11 cellular contexts compared by ENCODE assay signal in the genomic region with DNA sequence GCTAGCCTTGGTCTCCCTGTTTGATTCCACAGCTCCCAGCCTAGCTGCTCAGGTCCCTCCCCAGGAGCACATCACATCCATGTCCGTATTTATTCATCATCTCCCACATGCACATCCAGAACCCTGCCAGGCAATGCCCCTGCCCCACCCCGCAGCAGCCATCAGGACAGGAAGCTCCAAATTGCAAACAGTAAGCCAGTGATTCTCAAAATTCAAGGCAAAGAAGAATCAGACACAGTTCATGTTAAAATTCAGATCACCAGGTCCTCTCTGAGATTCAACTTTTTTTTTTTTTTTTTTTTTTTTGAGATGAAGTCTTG. TPM values are rescaled to one million over a fixed set of nuclear protein-coding genes. Genes with fewer than 3 reads are reported as not detected.
DNase-seq lines count a peak whose midpoint lies in the region; ATAC-seq, FAIRE-seq and TF ChIP-seq lines count a peak whose summit lies in the region.
"Had no signal": no experiment of that assay in that cellular context is flagged by ENCODE, and none has a peak within 500 bp of the region (broad histone marks: within the 10 kb centered on the region; RNA-seq: fewer than 3 reads in every experiment).

No MANE protein-coding gene starts in this region.

- H3K36me3 ChIP-seq in Loucy (ENCODE audit: insufficient read depth, low read length) (no peaks in the 10 kb centered on the region), H1 (ENCODE audit: control insufficient read depth in 2 of 4, insufficient read depth in 4 of 4, low read length in 3 of 4) (no peaks in the 10 kb centered on the region), gastrocnemius medialis (no peaks in the 10 kb centered on the region), left lung (no peaks in the 10 kb centered on the region), brain microvascular endothelial cell (replicated peaks) (no peaks in the 10 kb centered on the region)
- H3K36me3 ChIP-seq: cardiac muscle cell had no signal

- no peaks in the 10 kb centered on the region for H3K36me3 Mint-ChIP-seq in Calu3 (ENCODE audit: insufficient read depth, unreplicated experiment)

- WGBS in H1 (ENCODE audit: extremely low coverage in 1 of 2, insufficient coverage in 1 of 2, insufficient read length in 1 of 2, insufficient replicate concordance in 2 of 2, low coverage in 1 of 2, low lambda C conversion rate in 2 of 2, missing lambda C conversion rate in 1 of 2), 2 experiments, result 43% methylated on average over 2 of the region's 2 CpGs; no CpG with 5 or more reads in 1 of the 2 experiments

- H2BK120ac ChIP-seq in H1 (replicated peaks; ENCODE audit: low read depth, low read length), result no peak overlapping the region

- no peak overlapping the region for H3K4ac ChIP-seq in H1 (replicated peaks; ENCODE audit: insufficient read length, low read depth, low read length)

- no peaks in the 10 kb centered on the region for H3K9me2 ChIP-seq in Loucy (replicated peaks; ENCODE audit: low read depth, low read length)

- no TSS peak for BruUV-seq in Calu3 (replicated peaks; lab: Mats Ljungman, UMichigan)

- no peak overlapping the region for H2BK20ac ChIP-seq in H1 (ENCODE audit: low read length)

- TF ChIP-seq POLR2A in H1 (IDR thresholded peaks at IDR 0.05; ENCODE audit: control extremely low read depth in 1 of 2, low read depth in 2 of 2, low read length in 2 of 2), result no peak
- no peak for TF ChIP-seq POLR2A in gastrocnemius medialis (IDR thresholded peaks at IDR 0.05)

- no peaks in the 10 kb centered on the region for H3K23me2 ChIP-seq in H1 (ENCODE audit: low read depth, low read length)

- H3K9me3 ChIP-seq in Loucy (ENCODE audit: insufficient read depth, low read depth, low read length), result no peaks in the 10 kb centered on the region
- no peaks in the 10 kb centered on the region for H3K9me3 ChIP-seq in H1 (ENCODE audit: insufficient read depth in 2 of 2, low read depth in 1 of 2, low read length in 1 of 2)
- H3K9me3 ChIP-seq in gastrocnemius medialis, result no peaks in the 10 kb centered on the region
- H3K9me3 ChIP-seq in left lung, result no peaks in the 10 kb centered on the region

- H3K18ac ChIP-seq in H1 (ENCODE audit: extremely low read depth, low read length), result 0 out of 2 replicates have a peak overlapping the region, but pooled peaks have one; percentile 38

- no peak for TF ChIP-seq RAD21 in H1 (IDR thresholded peaks at IDR 0.05 in 1 of 2, conservative IDR thresholded peaks at IDR 0.05 in 1 of 2; ENCODE audit: low read depth in 2 of 2, low read length in 2 of 2)

- H3K79me2 ChIP-seq in Loucy (ENCODE audit: insufficient read depth, low read length) (no peaks in the 10 kb centered on the region), H1 (ENCODE audit: control insufficient read depth in 1 of 2, insufficient read depth in 2 of 2, low read length in 2 of 2) (peaks cover 0 to 4% of the 10 kb centered on the region in 2 experiments; a peak in 1 of 4 replicates)

- H3K4me1 ChIP-seq in Loucy (ENCODE audit: insufficient read depth, low read length, poor library complexity, severe bottlenecking) (peaks cover 8% of the 10 kb centered on the region), H1 (replicated peaks in 1 of 4; ENCODE audit: control insufficient read depth in 3 of 4, insufficient read depth in 4 of 4, low read length in 3 of 4) (peaks cover 3 to 16% (median 4%) of the 10 kb centered on the region in 4 experiments; a peak in 5 of 7 replicates), gastrocnemius medialis (peaks cover 12 to 18% of the 10 kb centered on the region in 2 donors), left lung (peaks cover 14 to 25% of the 10 kb centered on the region in 2 donors)

- no peak overlapping the region for H4K8ac ChIP-seq in H1 (ENCODE audit: extremely low read depth, insufficient read depth, low read length)

- no peak for FAIRE-seq in H1 (lab: Jason Lieb, UNC)

- no peak for TF ChIP-seq EP300 in H1 (IDR thresholded peaks at IDR 0.05; ENCODE audit: borderline replicate concordance in 1 of 2, low read depth in 2 of 2, low read length in 2 of 2)

- CTCF ChIA-PET in Calu3 (lab: Charles Lee) (interaction anchor here (0.7 to 2.4 kb wide), 22 partner anchors 11 to 249 kb away, joined by 3 to 145 read pairs (median 6); partner anchors contain the start of genes EIF4EBP2, PPA1 and TYSND1), H1 (lab: Charles Lee; ENCODE audit: partially characterized antibody) (interaction anchor here (0.7 to 18.1 kb wide), 52 partner anchors 9 to 1899 kb away, joined by 3 to 329 read pairs (median 4); partner anchors contain the start of genes LRRC20, NODAL, NPFFR1 and PPA1)

- H4K20me1 ChIP-seq in Loucy (ENCODE audit: insufficient read depth, low read length, poor library complexity, severe bottlenecking), result no peaks in the 10 kb centered on the region
- H4K20me1 ChIP-seq in H1 (replicated peaks in 1 of 2; ENCODE audit: control insufficient read depth in 1 of 2, insufficient read depth in 2 of 2, low read length in 2 of 2), result peaks cover 0 to 4% of the 10 kb centered on the region in 2 experiments

- no peak overlapping the region for H3K14ac ChIP-seq in H1 (ENCODE audit: insufficient read length)

- ATAC-seq in gastrocnemius medialis, result peak; percentile 7 to 10
- no peak for ATAC-seq in left lung

- H2BK12ac ChIP-seq in H1 (ENCODE audit: low read depth, low read length), result no peak overlapping the region

- H3K4me3 ChIP-seq in Loucy (ENCODE audit: low read length, poor library complexity, severe bottlenecking) (no peak overlapping the region), H1 (ENCODE audit: extremely low read depth in 1 of 4, insufficient read depth in 2 of 4, low read depth in 3 of 4, low read length in 4 of 4) (no peak overlapping the region), gastrocnemius medialis (peak overlapping the region in 1 of 4 donors; percentile 38), left lung (no peak overlapping the region), brain microvascular endothelial cell (ENCODE audit: low read depth, low read length) (no peak overlapping the region)
- H3K4me3 ChIP-seq: cardiac muscle cell, lung had no signal

- no peak overlapping the region for H2BK15ac ChIP-seq in H1 (ENCODE audit: low read length)

- H3K27ac ChIP-seq in H1 (ENCODE audit: low read depth, low read length) (no peak overlapping the region), gastrocnemius medialis (peak overlapping the region; percentile 24 to 91 (median 90)), left lung (peak overlapping the region in 1 of 2 donors; percentile 76), brain microvascular endothelial cell (no peak overlapping the region)
- H3K27ac ChIP-seq: cardiac muscle cell had no signal

- no peaks in the 10 kb centered on the region for H3K27me3 ChIP-seq in Loucy (ENCODE audit: insufficient read depth, low read length, poor library complexity, severe bottlenecking)
- no peaks in the 10 kb centered on the region for H3K27me3 ChIP-seq in H1 (replicated peaks in 1 of 4; ENCODE audit: control insufficient read depth in 3 of 4, extremely low read depth in 1 of 4, insufficient read depth in 3 of 4, low read length in 3 of 4)
- no peaks in the 10 kb centered on the region for H3K27me3 ChIP-seq in gastrocnemius medialis
- no peaks in the 10 kb centered on the region for H3K27me3 ChIP-seq in left lung
- H3K27me3 ChIP-seq in brain microvascular endothelial cell (replicated peaks), result no peaks in the 10 kb centered on the region
- H3K27me3 ChIP-seq: cardiac muscle cell had no signal

- H3K9ac ChIP-seq in Loucy (ENCODE audit: low read depth, low read length, poor library complexity, severe bottlenecking), result no peak overlapping the region
- no peak overlapping the region for H3K9ac ChIP-seq in H1 (replicated peaks in 1 of 4; ENCODE audit: extremely low read depth in 1 of 4, low read depth in 3 of 4, low read length in 3 of 4)

- no peak overlapping the region for H3K56ac ChIP-seq in H1 (replicated peaks; ENCODE audit: insufficient read length, low read depth, low read length)

- no peaks in the 10 kb centered on the region for H3K9me3 Mint-ChIP-seq in Calu3 (ENCODE audit: low read depth, unreplicated experiment)
- H3K9me3 Mint-ChIP-seq: stimulated activated naive CD8-positive, alpha-beta T cell treated with anti-CD3 and anti-CD28 coated beads, Interleukin-15, Interleukin-2, amounts not matched to agents 100 ng/mL and 50 ng/mL, for 24 hours had no signal

- H3K27ac Mint-ChIP-seq in Calu3 (ENCODE audit: unreplicated experiment), result peak overlapping the region; percentile 38
- H3K27ac Mint-ChIP-seq: activated CD4-positive, alpha-beta T cell treated with anti-CD3 and anti-CD28 coated beads for 36 hours; stimulated activated naive CD8-positive, alpha-beta T cell treated with anti-CD3 and anti-CD28 coated beads, Interleukin-15, Interleukin-2, amounts not matched to agents 100 ng/mL and 50 ng/mL, for 24 hours had no signal

- H3K27me3 Mint-ChIP-seq in Calu3 (ENCODE audit: unreplicated experiment), result no peaks in the 10 kb centered on the region
- H3K27me3 Mint-ChIP-seq: activated CD4-positive, alpha-beta T cell treated with anti-CD3 and anti-CD28 coated beads for 36 hours; stimulated activated naive CD8-positive, alpha-beta T cell treated with anti-CD3 and anti-CD28 coated beads, Interleukin-15, Interleukin-2, amounts not matched to agents 100 ng/mL and 50 ng/mL, for 24 hours had no signal

- intact Hi-C loops in Calu3 (cut with micrococcal nuclease; ENCODE audit: unreplicated experiment) (loop anchor here (1.0 to 2.0 kb wide), 3 partner anchors 100 to 218 kb away; partner anchors contain the start of gene TYSND1), gastrocnemius medialis (cut with DNase I; ENCODE audit: low total_unique reads) (loop anchor here (1.0 to 5.0 kb wide), 4 partner anchors 42 to 143 kb away; partner anchors contain the start of genes NPFFR1 and PPA1), left lung (cut with DNase I) (no loop called here)

- no peak overlapping the region for H2AFZ ChIP-seq in Loucy (ENCODE audit: low read length)
- H2AFZ ChIP-seq in H1 (ENCODE audit: low read length), result no peak overlapping the region

- no peak for DNase-seq in Calu3
- no peak for DNase-seq in H1 (ENCODE audit: low read depth in 1 of 2, low spot score in 2 of 2)
- DNase-seq in gastrocnemius medialis, result no peak
- DNase-seq in left lung, result no peak
- no peak for DNase-seq in NCI-H526 treated with DMSO at 0.1 percent for 48 hours (lab: John Stamatoyannopoulos, UW)
- DNase-seq in brain microvascular endothelial cell, result no peak

- no peak overlapping the region for H4K5ac ChIP-seq in H1 (ENCODE audit: insufficient read length, low read depth, low read length)

- H3K4me2 ChIP-seq in Loucy (ENCODE audit: low read depth, low read length, poor library complexity, severe bottlenecking) (peak overlapping the region; percentile 55), H1 (ENCODE audit: insufficient read depth in 1 of 2, low read depth in 2 of 2, low read length in 2 of 2) (no peak overlapping the region; a peak in 1 of 4 replicates)

- POLR2A ChIA-PET in H1 (lab: Charles Lee; ENCODE audit: partially characterized antibody), result interaction anchor here (0.7 to 1.4 kb wide), 5 partner anchors 12 to 219 kb away, joined by 3 to 5 read pairs (median 4); partner anchors contain the start of gene TYSND1

- H2AK5ac ChIP-seq in H1 (ENCODE audit: low read depth, low read length), result no peak overlapping the region

- no peak overlapping the region for H3K4me3 Mint-ChIP-seq in Calu3 (ENCODE audit: low read depth, unreplicated experiment)
- H3K4me3 Mint-ChIP-seq: activated CD4-positive, alpha-beta T cell treated with anti-CD3 and anti-CD28 coated beads for 36 hours; stimulated activated naive CD8-positive, alpha-beta T cell treated with anti-CD3 and anti-CD28 coated beads, Interleukin-15, Interleukin-2, amounts not matched to agents 100 ng/mL and 50 ng/mL, for 24 hours had no signal

- in situ Hi-C loops in gastrocnemius medialis (cut with MboI; ENCODE audit: low sequenced_read_pairs in 4 of 4) (loop anchor here (5.0 to 10.0 kb wide), 4 partner anchors 90 to 142 kb away; no protein-coding TSS in a partner anchor), brain microvascular endothelial cell (cut with HindIII; ENCODE audit: low pct_ligation_motif_present, low sequenced_read_pairs) (no loop called here)

- no peaks in the 10 kb centered on the region for H3F3A ChIP-seq in Loucy (ENCODE audit: low read depth)

- no peak overlapping the region for H4K91ac ChIP-seq in H1 (replicated peaks; ENCODE audit: insufficient read length, low read length)

- no peak overlapping the region for H2BK5ac ChIP-seq in H1 (ENCODE audit: low read depth, low read length)

- no peak overlapping the region for H3K23ac ChIP-seq in H1 (ENCODE audit: insufficient read length)

- H3K4me1 Mint-ChIP-seq in Calu3 (ENCODE audit: low read depth, unreplicated experiment), result peaks cover 9% of the 10 kb centered on the region

- no peaks in the 10 kb centered on the region; the same call in 1 of the 2 replicates for H3K79me1 ChIP-seq in H1 (ENCODE audit: low read depth, low read length)

- TF ChIP-seq CTCF in Calu3 (IDR thresholded peaks at IDR 0.05; ENCODE audit: unreplicated experiment), result no peak
- TF ChIP-seq CTCF in Loucy (conservative IDR thresholded peaks at IDR 0.05; ENCODE audit: low read length), result no peak; the same call in 1 of the 2 replicates
- no peak for TF ChIP-seq CTCF in H1 (IDR thresholded peaks at IDR 0.05; ENCODE audit: control extremely low read depth in 1 of 3, insufficient read depth in 1 of 3, low read depth in 1 of 3, low read length in 3 of 3)
- TF ChIP-seq CTCF in gastrocnemius medialis (IDR thresholded peaks at IDR 0.05 in 4 of 5, conservative IDR thresholded peaks at IDR 0.05 in 1 of 5), result peak in 2 of 5 experiments; percentile 1 to 24
- TF ChIP-seq CTCF in left lung (IDR thresholded peaks at IDR 0.05), result no peak
- no peak for TF ChIP-seq CTCF in brain microvascular endothelial cell (IDR thresholded peaks at IDR 0.05; ENCODE audit: low read depth, low read length, missing control alignments)

RNA-seq across cellular contexts. Expression of gene LRRC20, which starts 17.7 kb away (rescaled TPM):
- total RNA-seq in Calu3 (2022) (34.4 and 37.1 TPM in 2 replicates), gastrocnemius medialis (100 to 1,000 TPM; 104 to 220 (median 128) TPM), left lung (10 to 100 TPM; 22.9 to 26.6 TPM)
- 25.2 and 27.1 TPM in 2 replicates for total RNA-seq in H1 (2021; fragmentation: NEBNext Ultra II Directional; extraction: Animal tissue kit (Norgen Biotek cat#: 25700))
- polyA plus RNA-seq in H1 (2011; rRNA removed), result 44.5 and 60.2 TPM in 2 replicates
- polyA plus RNA-seq in H1 (2011; cell fraction: cytosol; rRNA removed), result 53.4 TPM
- polyA plus RNA-seq in H1 (2011; cell fraction: nucleus; rRNA removed), result 53.4 TPM
- 16.3 to 31.8 TPM (median 25.4 TPM) in 4 replicates for polyA plus RNA-seq in H1 (2012, experiment 1 of 2)
- polyA plus RNA-seq in H1 (2012, experiment 2 of 2), result 30.6 TPM
- 20.2 TPM for polyA plus RNA-seq in H1 (2013, experiment 1 of 2)
- 21.7 TPM for polyA plus RNA-seq in H1 (2013, experiment 2 of 2)
- 40.6 and 44.5 TPM in 2 replicates for polyA minus RNA-seq in H1 (2011; rRNA and poly(A)+ RNA removed)
- polyA minus RNA-seq in H1 (2011; cell fraction: cytosol; rRNA and poly(A)+ RNA removed), result 12.9 TPM
- 17.2 TPM for polyA minus RNA-seq in H1 (2011; cell fraction: nucleus; rRNA and poly(A)+ RNA removed)

RNA-seq across cellular contexts. Expression of gene EIF4EBP2, which starts 39.2 kb away (rescaled TPM):
- 53.1 and 54.7 TPM in 2 replicates for total RNA-seq in Calu3 (2022)
- 138 and 144 TPM in 2 replicates for total RNA-seq in H1 (2021; fragmentation: NEBNext Ultra II Directional; extraction: Animal tissue kit (Norgen Biotek cat#: 25700))
- polyA plus RNA-seq in H1 (2011; rRNA removed), result 39.8 and 55.3 TPM in 2 replicates
- 52.3 TPM for polyA plus RNA-seq in H1 (2011; cell fraction: cytosol; rRNA removed)
- polyA plus RNA-seq in H1 (2011; cell fraction: nucleus; rRNA removed), result 21.0 TPM
- 53.7 to 103 TPM (median 70.1 TPM) in 4 replicates for polyA plus RNA-seq in H1 (2012, experiment 1 of 2)
- polyA plus RNA-seq in H1 (2012, experiment 2 of 2), result 48.9 TPM
- 91.9 TPM for polyA plus RNA-seq in H1 (2013, experiment 1 of 2)
- 93.4 TPM for polyA plus RNA-seq in H1 (2013, experiment 2 of 2)
- 97.9 and 109 TPM in 2 replicates for polyA minus RNA-seq in H1 (2011; rRNA and poly(A)+ RNA removed)
- polyA minus RNA-seq in H1 (2011; cell fraction: cytosol; rRNA and poly(A)+ RNA removed), result 67.6 TPM
- 38.6 TPM for polyA minus RNA-seq in H1 (2011; cell fraction: nucleus; rRNA and poly(A)+ RNA removed)
- total RNA-seq in gastrocnemius medialis, result 100 to 1,000 TPM in 3 of 4 donors, 10 to 100 TPM in 1; 58.4 to 141 (median 107) TPM
- 10 to 100 TPM; 74.7 to 80.5 TPM for total RNA-seq in left lung

Comparison
In these comparisons a context has a peak if more than half of its experiments do, and no peak if none do; other contexts are left out.
1. H3K27ac ChIP-seq: peak in gastrocnemius medialis (4 of 4); none in H1 (single experiment) and brain microvascular endothelial cell (single experiment).
2. intact Hi-C loops: an anchor here in Calu3 (1.0 to 2.0 kb wide) and gastrocnemius medialis (1.0 to 5.0 kb wide); none called in left lung.